12 cellular contexts compared by ENCODE assay signal in the genomic region with DNA sequence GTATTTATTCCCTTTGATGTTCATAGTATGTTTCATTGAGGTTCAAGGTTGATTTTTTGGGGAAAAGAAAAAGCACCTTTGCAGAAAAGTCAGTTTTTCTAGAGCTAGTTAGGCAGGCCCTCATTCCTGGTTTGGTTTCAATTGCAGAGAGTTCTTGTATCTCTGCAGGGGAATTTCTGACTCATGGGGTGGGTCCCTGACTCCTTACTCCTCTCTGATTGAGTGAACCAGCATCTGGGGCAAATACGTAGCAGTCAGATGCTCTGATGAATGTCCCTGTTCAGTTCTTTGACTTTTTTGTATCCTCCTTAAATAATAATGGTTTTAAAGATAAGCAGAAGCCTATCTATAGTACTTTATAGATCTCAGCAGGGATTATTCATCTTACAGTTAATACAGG. TPM values are rescaled to one million over a fixed set of nuclear protein-coding genes. Genes with fewer than 3 reads are reported as not detected.
DNase-seq lines count a peak whose midpoint lies in the region; ATAC-seq, FAIRE-seq and TF ChIP-seq lines count a peak whose summit lies in the region.
"Had no signal": no experiment of that assay in that cellular context is flagged by ENCODE, and none has a peak within 500 bp of the region (broad histone marks: within the 10 kb centered on the region; RNA-seq: fewer than 3 reads in every experiment).

No MANE protein-coding gene starts in this region.

- POLR2A ChIA-PET in HepG2 (lab: Yijun Ruan, JAX), result no interaction called here

- H3K27ac ChIP-seq in prostate gland, result no peak overlapping the region
- no peak overlapping the region for H3K27ac ChIP-seq in HepG2 (ENCODE audit: extremely low read length, insufficient read depth, low read length)
- H3K27ac ChIP-seq in esophagus squamous epithelium, result no peak overlapping the region

- TF ChIP-seq POLR2A in prostate gland (IDR thresholded peaks at IDR 0.05) (no peak), HepG2 (IDR thresholded peaks at IDR 0.05; ENCODE audit: insufficient read depth in 1 of 2, low read depth in 2 of 2, low read length in 2 of 2) (no peak), esophagus squamous epithelium (IDR thresholded peaks at IDR 0.05) (no peak)

- no peaks in the 10 kb centered on the region for H3K79me2 ChIP-seq in HepG2 (ENCODE audit: insufficient read depth, low read length)

- H3K27me3 ChIP-seq in prostate gland (replicated peaks; ENCODE audit: insufficient read depth), result no peaks in the 10 kb centered on the region
- no peaks in the 10 kb centered on the region; a peak in 1 of 5 replicates for H3K27me3 ChIP-seq in HepG2 (ENCODE audit: control insufficient read depth in 1 of 2, insufficient read depth in 2 of 2, low read length in 2 of 2)
- H3K27me3 ChIP-seq in esophagus squamous epithelium, result no peaks in the 10 kb centered on the region

- TF ChIP-seq RAD21 in HepG2 (CRISPR knock-in tag; IDR thresholded peaks at IDR 0.05), result no peak

- in situ Hi-C loops in HepG2 (cut with HindIII; ENCODE audit: extremely low pct_ligation_motif_present, low pct_unique_long_range_greater_than_20kb), result no loop called here

- DNase-seq in stimulated activated CD4-positive, alpha-beta T cell treated with anti-CD3 and anti-CD28 coated beads, Interleukin-12 subunit alpha, Interleukin-12 subunit beta, amount 100 ng/mL, for 48 hours (ENCODE audit: low read depth in 2 of 3, low spot score in 1 of 3), result peak; percentile 16 to 46 (median 33)
- DNase-seq in stimulated activated CD4-positive, alpha-beta T cell treated with anti-CD3 and anti-CD28 coated beads, Interleukin-12 subunit alpha, Interleukin-12 subunit beta, amount 100 ng/mL, for 4 hours, result no peak
- peak; percentile 62 for DNase-seq in activated naive CD8-positive, alpha-beta T cell treated with anti-CD3 and anti-CD28 coated beads, Interleukin-2, amount 50 U/mL, for 24 hours
- peak; percentile 21 for DNase-seq in kidney glomerular epithelial cell (lab: John Stamatoyannopoulos, UW)
- no peak for DNase-seq in prostate gland (ENCODE audit: low spot score)
- no peak for DNase-seq in NK-92 treated with Interleukin-12 subunit alpha and Interleukin-12 subunit beta, amount 100 ng/mL, for 24 hours (lab: John Stamatoyannopoulos, UW)
- no peak for DNase-seq in HepG2 (ENCODE audit: low spot score)
- no peak for DNase-seq in esophagus squamous epithelium (lab: John Stamatoyannopoulos, UW)
- DNase-seq: CD4-positive, alpha-beta T cell; left colon; NCI-H1105 treated with DMSO at 0.1 percent for 48 hours had no signal

- no peaks in the 10 kb centered on the region for H3K4me1 ChIP-seq in prostate gland (replicated peaks)
- H3K4me1 ChIP-seq in HepG2 (ENCODE audit: insufficient read depth, low read length), result no peaks in the 10 kb centered on the region
- no peaks in the 10 kb centered on the region for H3K4me1 ChIP-seq in esophagus squamous epithelium

- H3K9ac ChIP-seq in HepG2 (ENCODE audit: insufficient read depth, low read depth, low read length), result no peak overlapping the region

- BruUV-seq in HepG2 (replicated peaks; lab: Mats Ljungman, UMichigan), result no TSS peak

- H3K36me3 ChIP-seq in prostate gland (no peaks in the 10 kb centered on the region), HepG2 (replicated peaks in 1 of 2; ENCODE audit: control insufficient read depth in 1 of 2, insufficient read depth in 2 of 2, low read length in 2 of 2) (no peaks in the 10 kb centered on the region), esophagus squamous epithelium (peaks cover 0 to 10% (median 0%) of the 10 kb centered on the region in 3 donors)

- no peak overlapping the region for H3K4me2 ChIP-seq in HepG2 (ENCODE audit: low read depth, low read length)

- TF ChIP-seq CTCF in prostate gland (IDR thresholded peaks at IDR 0.05) (no peak), HepG2 (CRISPR knock-in tag; IDR thresholded peaks at IDR 0.05) (no peak), esophagus squamous epithelium (IDR thresholded peaks at IDR 0.05) (no peak)

- no peak for FAIRE-seq in HepG2 (lab: Jason Lieb, UNC)

- no peaks in the 10 kb centered on the region for H4K20me1 ChIP-seq in HepG2 (ENCODE audit: insufficient read depth, low read length)

- H2AFZ ChIP-seq in HepG2 (ENCODE audit: low read length), result no peak overlapping the region

- H3K4me3 ChIP-seq in prostate gland, result no peak overlapping the region
- no peak overlapping the region for H3K4me3 ChIP-seq in HepG2 (replicated peaks in 1 of 3; ENCODE audit: insufficient read depth in 1 of 3, low read depth in 2 of 3, low read length in 3 of 3)
- no peak overlapping the region for H3K4me3 ChIP-seq in esophagus squamous epithelium

- H3K27me3 Mint-ChIP-seq in activated naive CD8-positive, alpha-beta T cell treated with anti-CD3 and anti-CD28 coated beads, Interleukin-2, amount 50 U/mL, for 24 hours, result no peaks in the 10 kb centered on the region
- H3K27me3 Mint-ChIP-seq: CD4-positive, alpha-beta T cell had no signal

- H3K4me1 Mint-ChIP-seq in activated naive CD8-positive, alpha-beta T cell treated with anti-CD3 and anti-CD28 coated beads, Interleukin-2, amount 50 U/mL, for 24 hours, result peaks cover 22% of the 10 kb centered on the region

- 86% methylated on average over 1 of the region's 1 CpG for WGBS in prostate gland
- WGBS in HepG2 (ENCODE audit: low lambda C conversion rate), result 100% methylated on average over 1 of the region's 1 CpG
- WGBS in esophagus squamous epithelium, 2 donors, result 58 to 64% methylated on average over 1 of the region's 1 CpG

- H3K9me3 ChIP-seq in prostate gland (no peaks in the 10 kb centered on the region), HepG2 (ENCODE audit: low read length) (no peaks in the 10 kb centered on the region), esophagus squamous epithelium (no peaks in the 10 kb centered on the region)

- no peak for TF ChIP-seq EP300 in HepG2 (IDR thresholded peaks at IDR 0.05; ENCODE audit: low read depth in 2 of 2, low read length in 2 of 2)
- no peak for TF ChIP-seq EP300 in HepG2 (CRISPR knock-in tag; IDR thresholded peaks at IDR 0.05; ENCODE audit: borderline replicate concordance)

- no peaks in the 10 kb centered on the region for H3K36me3 Mint-ChIP-seq in activated naive CD8-positive, alpha-beta T cell treated with anti-CD3 and anti-CD28 coated beads, Interleukin-2, amount 50 U/mL, for 24 hours (ENCODE audit: low read depth)

- ATAC-seq in activated naive CD8-positive, alpha-beta T cell treated with anti-CD3 and anti-CD28 coated beads, Interleukin-2, amount 50 U/mL, for 24 hours, result peak; percentile 100
- no peak for ATAC-seq in HepG2
- ATAC-seq: left colon, Panc1 had no signal

- H3K27ac Mint-ChIP-seq in activated naive CD8-positive, alpha-beta T cell treated with anti-CD3 and anti-CD28 coated beads, Interleukin-2, amount 50 U/mL, for 24 hours, result peak overlapping the region; percentile 64
- H3K27ac Mint-ChIP-seq: CD4-positive, alpha-beta T cell had no signal

- H3K9me3 Mint-ChIP-seq in activated naive CD8-positive, alpha-beta T cell treated with anti-CD3 and anti-CD28 coated beads, Interleukin-2, amount 50 U/mL, for 24 hours, result no peaks in the 10 kb centered on the region
- H3K9me3 Mint-ChIP-seq: CD4-positive, alpha-beta T cell had no signal

- peak overlapping the region; percentile 28 for H3K4me3 Mint-ChIP-seq in activated naive CD8-positive, alpha-beta T cell treated with anti-CD3 and anti-CD28 coated beads, Interleukin-2, amount 50 U/mL, for 24 hours
- H3K4me3 Mint-ChIP-seq: CD4-positive, alpha-beta T cell had no signal

- CTCF ChIA-PET in HepG2 (lab: Yijun Ruan, JAX; ENCODE audit: low intra/inter-chr PET ratio, low total read pairs), result no interaction called here

- intact Hi-C loops in prostate gland (cut with DNase I) (no loop called here), HepG2 (cut with micrococcal nuclease; ENCODE audit: unreplicated experiment) (no loop called here), esophagus squamous epithelium (cut with DNase I) (no loop called here)

RNA-seq across cellular contexts. Expression of gene NCR3LG1, which starts 7.7 kb away (rescaled TPM):
- total RNA-seq in prostate gland (1 to 10 TPM in 1 of 2 donors, under 1 TPM in 1; 0.41 to 5.9 TPM), HepG2 (2016; rRNA removed; fragmentation: Illumina TruSeq; extraction: Trizol) (16.9 and 25.1 TPM in 2 replicates), esophagus squamous epithelium (1 to 10 TPM; 1.5 to 6.1 (median 2.9) TPM)
- 1.7 and 1.8 TPM in 2 replicates for total RNA-seq in HepG2 (2016; cell fraction: cytosol; rRNA removed; fragmentation: Illumina TruSeq; extraction: Trizol; ENCODE audit: low read depth)
- total RNA-seq in HepG2 (2016; cell fraction: insoluble cytoplasmic fraction; rRNA removed; fragmentation: Illumina TruSeq; extraction: Trizol), result 17.1 and 23.6 TPM in 2 replicates
- total RNA-seq in HepG2 (2016; cell fraction: membrane; rRNA removed; fragmentation: Illumina TruSeq; extraction: Trizol), result 6.6 and 7.3 TPM in 2 replicates
- 47.1 and 51.5 TPM in 2 replicates for total RNA-seq in HepG2 (2016; cell fraction: nucleus; rRNA removed; fragmentation: Illumina TruSeq; extraction: Trizol)
- polyA plus RNA-seq in HepG2 (2011; rRNA removed), result 16.1 and 16.7 TPM in 2 replicates
- 6.1 and 8.8 TPM in 2 replicates for polyA plus RNA-seq in HepG2 (2011; cell fraction: cytosol; rRNA removed)
- polyA plus RNA-seq in HepG2 (2011; cell fraction: nucleus; rRNA removed), result 25.7 and 29.3 TPM in 2 replicates
- 13.9 and 15.6 TPM in 2 replicates for polyA plus RNA-seq in HepG2 (2012)
- 0.36 and 0.37 TPM in 2 replicates for polyA plus RNA-seq in HepG2 (2016; cell fraction: cytosol; fragmentation: Illumina TruSeq; extraction: Trizol; ENCODE audit: low read depth)
- polyA plus RNA-seq in HepG2 (2016; cell fraction: insoluble cytoplasmic fraction; fragmentation: Illumina TruSeq; extraction: Trizol; ENCODE audit: low read depth), result 4.3 and 4.5 TPM in 2 replicates
- 0.42 and 0.73 TPM in 2 replicates for polyA plus RNA-seq in HepG2 (2016; cell fraction: membrane; fragmentation: Illumina TruSeq; extraction: Trizol; ENCODE audit: low read depth)
- 41.4 and 45.9 TPM in 2 replicates for polyA plus RNA-seq in HepG2 (2016; cell fraction: nucleus; fragmentation: Illumina TruSeq; extraction: Trizol; ENCODE audit: insufficient read depth, low read depth)
- 26.3 and 35.1 TPM in 2 replicates for polyA minus RNA-seq in HepG2 (2011; rRNA and poly(A)+ RNA removed; ENCODE audit: low replicate concordance)
- 24.1 and 35.0 TPM in 2 replicates for polyA minus RNA-seq in HepG2 (2011; cell fraction: cytosol; rRNA and poly(A)+ RNA removed)
- polyA minus RNA-seq in HepG2 (2011; cell fraction: nucleus; rRNA and poly(A)+ RNA removed), result 50.6 and 66.1 TPM in 2 replicates

RNA-seq across cellular contexts. Expression of gene KCNJ11, which starts 44.6 kb away (rescaled TPM):
- total RNA-seq in prostate gland (10 to 100 TPM in 1 of 2 donors, 1 to 10 TPM in 1; 5.5 to 10.3 TPM), HepG2 (2016; rRNA removed; fragmentation: Illumina TruSeq; extraction: Trizol) (0.81 and 1.6 TPM in 2 replicates), esophagus squamous epithelium (1 to 10 TPM; 1.0 to 1.6 (median 1.3) TPM)
- total RNA-seq in HepG2 (2016; cell fraction: cytosol; rRNA removed; fragmentation: Illumina TruSeq; extraction: Trizol; ENCODE audit: low read depth), result 0.40 and 0.53 TPM in 2 replicates
- total RNA-seq in HepG2 (2016; cell fraction: insoluble cytoplasmic fraction; rRNA removed; fragmentation: Illumina TruSeq; extraction: Trizol), result 0.82 and 1.2 TPM in 2 replicates
- 0.83 and 1.3 TPM in 2 replicates for total RNA-seq in HepG2 (2016; cell fraction: membrane; rRNA removed; fragmentation: Illumina TruSeq; extraction: Trizol)
- total RNA-seq in HepG2 (2016; cell fraction: nucleus; rRNA removed; fragmentation: Illumina TruSeq; extraction: Trizol), result 0.50 and 0.65 TPM in 2 replicates
- 0.38 and 0.52 TPM in 2 replicates for polyA plus RNA-seq in HepG2 (2011; rRNA removed)
- 0.43 and 0.56 TPM in 2 replicates for polyA plus RNA-seq in HepG2 (2011; cell fraction: cytosol; rRNA removed)
- 0.82 and 0.85 TPM in 2 replicates for polyA plus RNA-seq in HepG2 (2011; cell fraction: nucleus; rRNA removed)
- polyA plus RNA-seq in HepG2 (2012), result 0.79 and 0.97 TPM in 2 replicates
- 0.18 and 0.51 TPM in 2 replicates for polyA plus RNA-seq in HepG2 (2016; cell fraction: cytosol; fragmentation: Illumina TruSeq; extraction: Trizol; ENCODE audit: low read depth)
- polyA plus RNA-seq in HepG2 (2016; cell fraction: insoluble cytoplasmic fraction; fragmentation: Illumina TruSeq; extraction: Trizol; ENCODE audit: low read depth), result 0.80 and 0.87 TPM in 2 replicates
- 0.63 and 0.69 TPM in 2 replicates for polyA plus RNA-seq in HepG2 (2016; cell fraction: membrane; fragmentation: Illumina TruSeq; extraction: Trizol; ENCODE audit: low read depth)
- 1.6 and 1.8 TPM in 2 replicates for polyA plus RNA-seq in HepG2 (2016; cell fraction: nucleus; fragmentation: Illumina TruSeq; extraction: Trizol; ENCODE audit: insufficient read depth, low read depth)
- polyA minus RNA-seq in HepG2 (2011; rRNA and poly(A)+ RNA removed; ENCODE audit: low replicate concordance), result 1.8 and 4.9 TPM in 2 replicates
- 0.49 and 1.8 TPM in 2 replicates for polyA minus RNA-seq in HepG2 (2011; cell fraction: cytosol; rRNA and poly(A)+ RNA removed)
- polyA minus RNA-seq in HepG2 (2011; cell fraction: nucleus; rRNA and poly(A)+ RNA removed), result 0.26 and 0.75 TPM in 2 replicates

Comparison
In these comparisons a context has a peak if more than half of its experiments do, and no peak if none do; other contexts are left out.
1. DNase-seq: peak in stimulated activated CD4-positive, alpha-beta T cell treated with anti-CD3 and anti-CD28 coated beads, Interleukin-12 subunit alpha, Interleukin-12 subunit beta, amount 100 ng/mL, for 48 hours (3 of 3), activated naive CD8-positive, alpha-beta T cell treated with anti-CD3 and anti-CD28 coated beads, Interleukin-2, amount 50 U/mL, for 24 hours (single experiment) and kidney glomerular epithelial cell (single experiment); none in stimulated activated CD4-positive, alpha-beta T cell treated with anti-CD3 and anti-CD28 coated beads, Interleukin-12 subunit alpha, Interleukin-12 subunit beta, amount 100 ng/mL, for 4 hours (single experiment), prostate gland (single experiment), NK-92 treated with Interleukin-12 subunit alpha and Interleukin-12 subunit beta, amount 100 ng/mL, for 24 hours (single experiment), HepG2 (single experiment) and esophagus squamous epithelium (single experiment).